17 cellular contexts compared by ENCODE assay signal in the genomic region with DNA sequence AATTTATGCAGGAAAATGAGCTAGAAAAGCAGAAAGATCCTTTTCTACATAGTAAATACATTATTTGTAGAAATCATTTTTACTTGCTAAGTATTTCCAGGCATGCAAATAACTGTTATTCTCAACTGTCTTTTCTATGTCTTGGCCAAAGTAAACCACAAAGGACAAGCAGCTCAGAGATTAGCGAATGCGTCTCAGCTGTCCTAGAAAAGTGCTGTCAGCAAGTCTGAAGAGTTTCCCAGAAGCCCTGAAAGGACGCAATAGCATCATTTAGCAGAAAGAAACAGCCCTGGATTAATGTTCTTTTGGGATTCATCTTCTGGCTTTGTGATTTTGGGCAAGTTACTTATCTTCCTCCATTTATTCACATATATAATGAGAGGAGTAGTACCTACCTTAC.
"Had no signal": no experiment of that assay in that cellular context is flagged by ENCODE, and none has a peak within 500 bp of the region (broad histone marks: within the 10 kb centered on the region; RNA-seq: fewer than 3 reads in every experiment).

No MANE protein-coding gene starts in this region.

- H3K4me3 ChIP-seq: esophagus muscularis mucosa, heart left ventricle, mucosa of descending colon, neural progenitor cell, ovary, smooth muscle cell, tibial nerve, upper lobe of right lung had no signal

- DNase-seq: central memory CD4-positive, alpha-beta T cell; effector memory CD4-positive, alpha-beta T cell; heart left ventricle; hippocampal formation; left colon; mammary epithelial cell; mucosa of descending colon; natural killer cell; nucleus accumbens; ovary; stimulated activated CD4-positive, alpha-beta T cell treated with anti-CD3 and anti-CD28 coated beads, Interleukin-2, amount 100 ng/mL, for 48 hours; upper lobe of right lung had no signal

- ATAC-seq: left colon; mucosa of descending colon; natural killer cell; stimulated activated memory B cell treated with anti-CD40 and anti-IgM and Interleukin-4, amounts not matched to agents 10 μg/mL and 1 μg/mL and 100 μg/mL, for 72 hours; upper lobe of right lung had no signal
